14 cellular contexts compared by ENCODE assay signal in the genomic region with DNA sequence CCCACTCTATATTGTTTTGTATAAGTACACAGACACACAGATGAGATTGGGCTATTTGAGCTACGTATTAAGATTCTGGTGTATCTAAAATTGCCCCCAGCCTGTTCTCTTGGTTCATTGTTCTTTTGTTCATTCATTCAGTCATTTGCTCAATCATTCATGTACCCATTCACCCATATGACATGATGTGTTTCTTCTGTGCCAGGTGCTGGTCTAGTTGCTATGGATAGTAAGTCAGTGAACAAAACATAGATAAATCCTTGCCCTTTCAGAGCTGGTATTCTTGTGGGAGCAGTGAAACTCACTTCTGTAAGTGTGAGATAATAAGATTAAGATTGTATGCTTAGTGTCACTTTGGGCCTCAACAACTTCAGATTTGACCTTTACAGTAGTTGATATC.
DNase-seq lines count a peak whose midpoint lies in the region; ATAC-seq and TF ChIP-seq lines count a peak whose summit lies in the region.
"Had no signal": no experiment of that assay in that cellular context is flagged by ENCODE, and none has a peak within 500 bp of the region (broad histone marks: within the 10 kb centered on the region; RNA-seq: fewer than 3 reads in every experiment).

No MANE protein-coding gene starts in this region.

- H3K36me3 ChIP-seq in heart right ventricle: no peaks in the 10 kb centered on the region
- H3K36me3 ChIP-seq: BLaER1 treated with 17β-estradiol and CSF1 and Interleukin-3, amounts not matched to agents 10 nM and 100 nM had no signal

- no peak overlapping the region for H3K4me3 ChIP-seq in heart right ventricle
- H3K4me3 ChIP-seq: BLaER1 treated with 17β-estradiol and CSF1 and Interleukin-3, amounts not matched to agents 10 nM and 100 nM; GM23248 had no signal

- no peak overlapping the region for H3K4me3 Mint-ChIP-seq in activated CD8-positive, alpha-beta T cell treated with anti-CD3 and anti-CD28 coated beads for 36 hours
- no peak overlapping the region for H3K4me3 Mint-ChIP-seq in activated CD8-positive, alpha-beta T cell treated with anti-CD3 and anti-CD28 coated beads, Interleukin-2, amount 10 ng/mL, durations not matched to agents 7 days and 5 days
- no peak overlapping the region for H3K4me3 Mint-ChIP-seq in activated naive CD4-positive, alpha-beta T cell treated with anti-CD3 and anti-CD28 coated beads, Interleukin-2, amount 10 ng/mL, durations not matched to agents 7 days and 5 days
- H3K4me3 Mint-ChIP-seq: CD4-positive, CD25-positive, alpha-beta regulatory T cell had no signal

- H3K36me3 Mint-ChIP-seq in activated CD8-positive, alpha-beta T cell treated with anti-CD3 and anti-CD28 coated beads for 36 hours (ENCODE audit: low read depth): no peaks in the 10 kb centered on the region
- no peaks in the 10 kb centered on the region for H3K36me3 Mint-ChIP-seq in activated CD8-positive, alpha-beta T cell treated with anti-CD3 and anti-CD28 coated beads, Interleukin-2, amount 10 ng/mL, durations not matched to agents 7 days and 5 days (ENCODE audit: low read depth)
- H3K36me3 Mint-ChIP-seq in activated naive CD4-positive, alpha-beta T cell treated with anti-CD3 and anti-CD28 coated beads, Interleukin-2, amount 10 ng/mL, durations not matched to agents 7 days and 5 days: no peaks in the 10 kb centered on the region
- H3K36me3 Mint-ChIP-seq: CD4-positive, CD25-positive, alpha-beta regulatory T cell had no signal

- intact Hi-C loops in activated CD8-positive, alpha-beta T cell treated with anti-CD3 and anti-CD28 coated beads for 36 hours (cut with micrococcal nuclease): no loop called here
- intact Hi-C loops in heart right ventricle (cut with DNase I): no loop called here

- no peaks in the 10 kb centered on the region for H3K9me3 Mint-ChIP-seq in activated CD8-positive, alpha-beta T cell treated with anti-CD3 and anti-CD28 coated beads for 36 hours
- no peaks in the 10 kb centered on the region for H3K9me3 Mint-ChIP-seq in activated CD8-positive, alpha-beta T cell treated with anti-CD3 and anti-CD28 coated beads, Interleukin-2, amount 10 ng/mL, durations not matched to agents 7 days and 5 days (ENCODE audit: insufficient read depth)
- no peaks in the 10 kb centered on the region for H3K9me3 Mint-ChIP-seq in activated naive CD4-positive, alpha-beta T cell treated with anti-CD3 and anti-CD28 coated beads, Interleukin-2, amount 10 ng/mL, durations not matched to agents 7 days and 5 days

- peaks cover 0 to 10% (median 5%) of the 10 kb centered on the region in 9 donors for H3K4me1 ChIP-seq in heart right ventricle
- H3K4me1 ChIP-seq: BLaER1 treated with 17β-estradiol and CSF1 and Interleukin-3, amounts not matched to agents 10 nM and 100 nM had no signal

- no peak for TF ChIP-seq POLR2A in GM18505 (IDR thresholded peaks at IDR 0.05; ENCODE audit: borderline replicate concordance, extremely low read depth, insufficient read depth, insufficient read length)

- H3K9me3 ChIP-seq in heart right ventricle: no peaks in the 10 kb centered on the region
- H3K9me3 ChIP-seq: BLaER1 treated with 17β-estradiol and CSF1 and Interleukin-3, amounts not matched to agents 10 nM and 100 nM had no signal

- H3K27me3 Mint-ChIP-seq in activated CD8-positive, alpha-beta T cell treated with anti-CD3 and anti-CD28 coated beads for 36 hours: no peaks in the 10 kb centered on the region
- no peaks in the 10 kb centered on the region for H3K27me3 Mint-ChIP-seq in activated CD8-positive, alpha-beta T cell treated with anti-CD3 and anti-CD28 coated beads, Interleukin-2, amount 10 ng/mL, durations not matched to agents 7 days and 5 days (ENCODE audit: low read depth)
- H3K27me3 Mint-ChIP-seq in activated naive CD4-positive, alpha-beta T cell treated with anti-CD3 and anti-CD28 coated beads, Interleukin-2, amount 10 ng/mL, durations not matched to agents 7 days and 5 days: no peaks in the 10 kb centered on the region
- H3K27me3 Mint-ChIP-seq: CD4-positive, CD25-positive, alpha-beta regulatory T cell had no signal

- 97 to 100% methylated on average over 1 of the region's 1 CpG for WGBS in heart right ventricle, 2 donors

- DNase-seq in activated CD8-positive, alpha-beta T cell treated with anti-CD3 and anti-CD28 coated beads for 36 hours: no peak
- no peak for DNase-seq in activated CD8-positive, alpha-beta T cell treated with anti-CD3 and anti-CD28 coated beads, Interleukin-2, amount 10 ng/mL, durations not matched to agents 7 days and 5 days
- DNase-seq in SK-MEL-5 (ENCODE audit: low read depth, low spot score) (peak; percentile 70), foreskin melanocyte (peak; percentile 24), heart right ventricle (no peak)
- DNase-seq in activated naive CD4-positive, alpha-beta T cell treated with anti-CD3 and anti-CD28 coated beads, Interleukin-2, amount 10 ng/mL, durations not matched to agents 7 days and 5 days: no peak
- DNase-seq: ACHN; CD4-positive, CD25-positive, alpha-beta regulatory T cell; DMS53; GF-D8; GM23248 had no signal

- CTCF ChIA-PET in activated CD8-positive, alpha-beta T cell treated with anti-CD3 and anti-CD28 coated beads for 36 hours (lab: Charles Lee): no interaction called here
- CTCF ChIA-PET in activated CD8-positive, alpha-beta T cell treated with anti-CD3 and anti-CD28 coated beads, Interleukin-2, amount 10 ng/mL, durations not matched to agents 7 days and 5 days (lab: Charles Lee): no interaction called here
- CTCF ChIA-PET in activated naive CD4-positive, alpha-beta T cell treated with anti-CD3 and anti-CD28 coated beads, Interleukin-2, amount 10 ng/mL, durations not matched to agents 7 days and 5 days (lab: Charles Lee): no interaction called here

- no peaks in the 10 kb centered on the region for H3K27me3 ChIP-seq in heart right ventricle
- H3K27me3 ChIP-seq: BLaER1 treated with 17β-estradiol and CSF1 and Interleukin-3, amounts not matched to agents 10 nM and 100 nM had no signal

- POLR2A ChIA-PET in activated CD8-positive, alpha-beta T cell treated with anti-CD3 and anti-CD28 coated beads for 36 hours (lab: Charles Lee): no interaction called here
- POLR2A ChIA-PET in activated CD8-positive, alpha-beta T cell treated with anti-CD3 and anti-CD28 coated beads, Interleukin-2, amount 10 ng/mL, durations not matched to agents 7 days and 5 days (lab: Charles Lee): no interaction called here

- TF ChIP-seq CTCF in activated CD8-positive, alpha-beta T cell treated with anti-CD3 and anti-CD28 coated beads for 36 hours (IDR thresholded peaks at IDR 0.05): no peak
- TF ChIP-seq CTCF in heart right ventricle (IDR thresholded peaks at IDR 0.05): no peak

- H3K27ac Mint-ChIP-seq in activated CD8-positive, alpha-beta T cell treated with anti-CD3 and anti-CD28 coated beads for 36 hours: no peak overlapping the region
- no peak overlapping the region for H3K27ac Mint-ChIP-seq in activated CD8-positive, alpha-beta T cell treated with anti-CD3 and anti-CD28 coated beads, Interleukin-2, amount 10 ng/mL, durations not matched to agents 7 days and 5 days
- H3K27ac Mint-ChIP-seq in activated naive CD4-positive, alpha-beta T cell treated with anti-CD3 and anti-CD28 coated beads, Interleukin-2, amount 10 ng/mL, durations not matched to agents 7 days and 5 days: no peak overlapping the region
- H3K27ac Mint-ChIP-seq: CD4-positive, CD25-positive, alpha-beta regulatory T cell had no signal

- in situ Hi-C loops in SK-MEL-5 (cut with HindIII; ENCODE audit: low pct_unique_long_range_greater_than_20kb, low sequenced_read_pairs): no loop called here

- ATAC-seq in activated CD8-positive, alpha-beta T cell treated with anti-CD3 and anti-CD28 coated beads for 36 hours: peak; percentile 17
- ATAC-seq in activated CD8-positive, alpha-beta T cell treated with anti-CD3 and anti-CD28 coated beads, Interleukin-2, amount 10 ng/mL, durations not matched to agents 7 days and 5 days: no peak
- ATAC-seq in GM18505 (IDR thresholded peaks at IDR 0.05; ENCODE audit: unreplicated experiment) (no peak), heart right ventricle (no peak)
- ATAC-seq: HCT116 had no signal

- no peaks in the 10 kb centered on the region for H3K4me1 Mint-ChIP-seq in activated CD8-positive, alpha-beta T cell treated with anti-CD3 and anti-CD28 coated beads for 36 hours (ENCODE audit: low read depth)
- peaks cover 9% of the 10 kb centered on the region for H3K4me1 Mint-ChIP-seq in activated CD8-positive, alpha-beta T cell treated with anti-CD3 and anti-CD28 coated beads, Interleukin-2, amount 10 ng/mL, durations not matched to agents 7 days and 5 days (ENCODE audit: low read depth)
- peaks cover 8% of the 10 kb centered on the region for H3K4me1 Mint-ChIP-seq in activated naive CD4-positive, alpha-beta T cell treated with anti-CD3 and anti-CD28 coated beads, Interleukin-2, amount 10 ng/mL, durations not matched to agents 7 days and 5 days
- H3K4me1 Mint-ChIP-seq: CD4-positive, CD25-positive, alpha-beta regulatory T cell had no signal

- no peak overlapping the region for H3K27ac ChIP-seq in heart right ventricle
- H3K27ac ChIP-seq: BLaER1 treated with 17β-estradiol and CSF1 and Interleukin-3, amounts not matched to agents 10 nM and 100 nM; GM23248 had no signal

Comparison
In these comparisons a context has a peak if more than half of its experiments do, and no peak if none do; other contexts are left out.
1. DNase-seq: peak in SK-MEL-5 (single experiment) and foreskin melanocyte (single experiment); none in activated CD8-positive, alpha-beta T cell treated with anti-CD3 and anti-CD28 coated beads for 36 hours (single experiment), activated CD8-positive, alpha-beta T cell treated with anti-CD3 and anti-CD28 coated beads, Interleukin-2, amount 10 ng/mL, durations not matched to agents 7 days and 5 days (single experiment), heart right ventricle (0 of 2) and activated naive CD4-positive, alpha-beta T cell treated with anti-CD3 and anti-CD28 coated beads, Interleukin-2, amount 10 ng/mL, durations not matched to agents 7 days and 5 days (single experiment).